In genomic region chr11:102761646-102762238, GRCh38 we compare ENCODE assay signal across 17 cellular contexts. TPM values are rescaled to one million over a fixed set of nuclear protein-coding genes. Genes with fewer than 3 reads are reported as not detected.
DNase-seq lines count a peak whose midpoint lies in the region; ATAC-seq, FAIRE-seq and TF ChIP-seq lines count a peak whose summit lies in the region.
"Had no signal": no experiment of that assay in that cellular context is flagged by ENCODE, and none has a peak within 500 bp of the region (broad histone marks: within the 10 kb centered on the region; RNA-seq: fewer than 3 reads in every experiment).

No MANE protein-coding gene starts in this region.

- no peaks in the 10 kb centered on the region for H3K27me3 ChIP-seq in mammary epithelial cell (ENCODE audit: insufficient read depth, low read length)
- H3K27me3 ChIP-seq in astrocyte (ENCODE audit: insufficient read depth, low read length): no peaks in the 10 kb centered on the region
- no peaks in the 10 kb centered on the region for H3K27me3 ChIP-seq in stomach
- H3K27me3 ChIP-seq: body of pancreas, neural progenitor cell had no signal

- WGBS in mammary epithelial cell (ENCODE audit: low coverage, missing lambda C conversion rate): 96% methylated on average over 4 of the region's 4 CpGs
- WGBS in stomach, 5 donors: 84 to 93% (median 91%) methylated on average over 4 of the region's 4 CpGs

- H3K27ac Mint-ChIP-seq in MCF 10A (ENCODE audit: low read depth, unreplicated experiment) (no peak overlapping the region), astrocyte (ENCODE audit: unreplicated experiment) (peak overlapping the region; percentile 88)
- no peak overlapping the region for H3K27ac Mint-ChIP-seq in activated naive CD4-positive, alpha-beta T cell treated with anti-CD3 and anti-CD28 coated beads for 36 hours
- H3K27ac Mint-ChIP-seq: activated CD4-positive, alpha-beta memory T cell treated with anti-CD3 and anti-CD28 coated beads for 36 hours; neural progenitor cell had no signal

- peak; percentile 41 for FAIRE-seq in astrocyte (lab: Jason Lieb, UNC)
- peak; percentile 91 for FAIRE-seq in urothelium cell line (lab: Jason Lieb, UNC)

- H2AFZ ChIP-seq in mammary epithelial cell (ENCODE audit: low read depth, low read length) (no peak overlapping the region), astrocyte (ENCODE audit: low read depth, low read length) (no peak overlapping the region)
- H2AFZ ChIP-seq: neural progenitor cell had no signal

- POLR2A ChIA-PET in MCF 10A (lab: Yijun Ruan, JAX): interaction anchor here (0.6 to 2.1 kb wide), 7 partner anchors 11 to 187 kb away, joined by 3 to 11 read pairs (median 3); partner anchors contain the start of gene MMP1

- H3K27me3 Mint-ChIP-seq in MCF 10A (ENCODE audit: insufficient read depth, unreplicated experiment) (no peaks in the 10 kb centered on the region), astrocyte (ENCODE audit: low read depth, unreplicated experiment) (no peaks in the 10 kb centered on the region)
- H3K27me3 Mint-ChIP-seq in activated naive CD4-positive, alpha-beta T cell treated with anti-CD3 and anti-CD28 coated beads for 36 hours (ENCODE audit: low read depth): peaks cover 18% of the 10 kb centered on the region

- TF ChIP-seq EP300 in stomach (IDR thresholded peaks at IDR 0.05): no peak

- H3K4me3 ChIP-seq in mammary epithelial cell (replicated peaks in 1 of 3; ENCODE audit: insufficient read depth in 1 of 3, low read depth in 2 of 3, low read length in 3 of 3): no peak overlapping the region
- H3K4me3 ChIP-seq in astrocyte (ENCODE audit: insufficient read depth, low read depth, low read length): no peak overlapping the region
- no peak overlapping the region for H3K4me3 ChIP-seq in stomach
- H3K4me3 ChIP-seq: body of pancreas, heart right ventricle, neural progenitor cell had no signal

- H4K20me1 ChIP-seq in mammary epithelial cell (ENCODE audit: insufficient read depth, low read length) (no peaks in the 10 kb centered on the region), astrocyte (ENCODE audit: insufficient read depth, low read length) (no peaks in the 10 kb centered on the region)

- H3K4me2 ChIP-seq in mammary epithelial cell (ENCODE audit: insufficient read depth, low read depth, low read length) (peak overlapping the region; percentile 52), astrocyte (ENCODE audit: low read length) (peak overlapping the region; percentile 63)

- no peak for TF ChIP-seq CTCF in mammary epithelial cell (conservative IDR thresholded peaks at IDR 0.05 in 1 of 2, IDR thresholded peaks at IDR 0.05 in 1 of 2; ENCODE audit: extremely low read depth in 1 of 2, insufficient read depth in 1 of 2, low read depth in 1 of 2, low read length in 2 of 2)
- no peak for TF ChIP-seq CTCF in MCF 10A (IDR thresholded peaks at IDR 0.05; ENCODE audit: unreplicated experiment)
- TF ChIP-seq CTCF in astrocyte (IDR thresholded peaks at IDR 0.05; ENCODE audit: insufficient read depth, low read depth, low read length): no peak
- no peak for TF ChIP-seq CTCF in stomach (IDR thresholded peaks at IDR 0.05)

- H3K4me1 ChIP-seq in mammary epithelial cell (ENCODE audit: insufficient read depth, low read length): peaks cover 37% of the 10 kb centered on the region
- peaks cover 31% of the 10 kb centered on the region for H3K4me1 ChIP-seq in astrocyte (ENCODE audit: insufficient read depth, low read length)
- H3K4me1 ChIP-seq in stomach: peaks cover 0 to 10% (median 0%) of the 10 kb centered on the region in 4 donors
- H3K4me1 ChIP-seq: body of pancreas had no signal

- no peaks in the 10 kb centered on the region for H3K9me3 ChIP-seq in mammary epithelial cell (replicated peaks; ENCODE audit: insufficient read depth, low read length)
- H3K9me3 ChIP-seq in astrocyte (ENCODE audit: insufficient read depth, low read depth, low read length): no peaks in the 10 kb centered on the region
- no peaks in the 10 kb centered on the region for H3K9me3 ChIP-seq in stomach
- H3K9me3 ChIP-seq: body of pancreas, heart right ventricle had no signal

- H3K4me3 Mint-ChIP-seq in MCF 10A (ENCODE audit: unreplicated experiment) (no peak overlapping the region), astrocyte (ENCODE audit: unreplicated experiment) (peak overlapping the region; percentile 58)
- no peak overlapping the region for H3K4me3 Mint-ChIP-seq in activated naive CD4-positive, alpha-beta T cell treated with anti-CD3 and anti-CD28 coated beads for 36 hours
- H3K4me3 Mint-ChIP-seq: activated CD4-positive, alpha-beta memory T cell treated with anti-CD3 and anti-CD28 coated beads for 36 hours; neural progenitor cell had no signal

- H3K36me3 Mint-ChIP-seq in MCF 10A (ENCODE audit: insufficient read depth, unreplicated experiment): no peaks in the 10 kb centered on the region
- H3K36me3 Mint-ChIP-seq in astrocyte (ENCODE audit: low read depth, unreplicated experiment): no peaks in the 10 kb centered on the region
- H3K36me3 Mint-ChIP-seq in activated naive CD4-positive, alpha-beta T cell treated with anti-CD3 and anti-CD28 coated beads for 36 hours (ENCODE audit: low read depth): no peaks in the 10 kb centered on the region
- H3K36me3 Mint-ChIP-seq: activated CD4-positive, alpha-beta memory T cell treated with anti-CD3 and anti-CD28 coated beads for 36 hours; neural progenitor cell had no signal

- CTCF ChIA-PET in mammary epithelial cell (lab: Charles Lee; ENCODE audit: low non-redundant PET): interaction anchor here (0.8 kb wide), 1 partner anchor 19 kb away, joined by 4 read pairs; no protein-coding TSS in a partner anchor
- CTCF ChIA-PET in MCF 10A (lab: Yijun Ruan, JAX): interaction anchor here (0.7 to 1.8 kb wide), 7 partner anchors 22 to 287 kb away, joined by 3 to 5 read pairs (median 3); no protein-coding TSS in a partner anchor
- CTCF ChIA-PET in activated naive CD4-positive, alpha-beta T cell treated with anti-CD3 and anti-CD28 coated beads for 36 hours (lab: Charles Lee): interaction anchor here (0.8 to 1.8 kb wide), 3 partner anchors 28 to 180 kb away, joined by 3 to 4 read pairs (median 4); no protein-coding TSS in a partner anchor

- TF ChIP-seq POLR2A in stomach (IDR thresholded peaks at IDR 0.05): no peak

- BruUV-seq in mammary epithelial cell (replicated peaks; lab: Mats Ljungman, UMichigan) (TSS peak; percentile 65), MCF 10A (replicated peaks; lab: Mats Ljungman, UMichigan) (no TSS peak)

- dilution Hi-C loops in mammary epithelial cell (cut with HindIII; ENCODE audit: low sequenced_read_pairs): no loop called here

- H3K79me2 ChIP-seq in mammary epithelial cell (ENCODE audit: insufficient read depth, low read length) (no peaks in the 10 kb centered on the region), astrocyte (ENCODE audit: insufficient read depth, low read length) (no peaks in the 10 kb centered on the region)

- no peaks in the 10 kb centered on the region for H3K36me3 ChIP-seq in mammary epithelial cell (ENCODE audit: insufficient read depth, low read length)
- no peaks in the 10 kb centered on the region for H3K36me3 ChIP-seq in astrocyte (ENCODE audit: insufficient read depth, low read length)
- H3K36me3 ChIP-seq in stomach: no peaks in the 10 kb centered on the region
- H3K36me3 ChIP-seq: heart right ventricle, neural progenitor cell had no signal

- intact Hi-C loops in mammary epithelial cell (cut with micrococcal nuclease) (loop anchor here (2.0 kb wide), 1 partner anchor 89 kb away; no protein-coding TSS in a partner anchor), MCF 10A (cut with micrococcal nuclease) (no loop called here), stomach (cut with DNase I; ENCODE audit: low total_unique reads) (no loop called here)
- intact Hi-C loops in activated naive CD4-positive, alpha-beta T cell treated with anti-CD3 and anti-CD28 coated beads for 36 hours (cut with micrococcal nuclease): no loop called here

- peak overlapping the region; percentile 65 for H3K27ac ChIP-seq in mammary epithelial cell (ENCODE audit: insufficient read depth, low read depth, low read length)
- peak overlapping the region; percentile 55 for H3K27ac ChIP-seq in astrocyte (ENCODE audit: low read depth, low read length)
- no peak overlapping the region for H3K27ac ChIP-seq in stomach
- H3K27ac ChIP-seq: 22Rv1, body of pancreas, heart right ventricle, neural progenitor cell had no signal

- H3K4me1 Mint-ChIP-seq in MCF 10A (ENCODE audit: insufficient read depth, unreplicated experiment) (peaks cover 22% of the 10 kb centered on the region), astrocyte (ENCODE audit: low read depth, unreplicated experiment) (peaks cover 47% of the 10 kb centered on the region)
- peaks cover 2% of the 10 kb centered on the region for H3K4me1 Mint-ChIP-seq in activated naive CD4-positive, alpha-beta T cell treated with anti-CD3 and anti-CD28 coated beads for 36 hours (ENCODE audit: low read depth)

- ATAC-seq in HG03280 (IDR thresholded peaks at IDR 0.05; ENCODE audit: unreplicated experiment): no peak
- ATAC-seq: body of pancreas, heart right ventricle had no signal

- in situ Hi-C loops in mammary epithelial cell (cut with MboI; ENCODE audit: low sequenced_read_pairs in 2 of 2): no loop called here

- no peaks in the 10 kb centered on the region for H3K9me3 Mint-ChIP-seq in MCF 10A (ENCODE audit: unreplicated experiment)
- H3K9me3 Mint-ChIP-seq in astrocyte (ENCODE audit: unreplicated experiment): no peaks in the 10 kb centered on the region
- H3K9me3 Mint-ChIP-seq in activated naive CD4-positive, alpha-beta T cell treated with anti-CD3 and anti-CD28 coated beads for 36 hours: no peaks in the 10 kb centered on the region
- H3K9me3 Mint-ChIP-seq: activated CD4-positive, alpha-beta memory T cell treated with anti-CD3 and anti-CD28 coated beads for 36 hours; neural progenitor cell had no signal

- DNase-seq in mammary epithelial cell (no peak), MCF 10A (ENCODE audit: unreplicated experiment) (no peak), astrocyte (ENCODE audit: low read depth) (peak; percentile 59), hepatic stellate cell (ENCODE audit: low spot score) (peak; percentile 22), urothelium cell line (ENCODE audit: low spot score) (peak; percentile 35), stomach (no peak)
- no peak for DNase-seq in activated naive CD4-positive, alpha-beta T cell treated with anti-CD3 and anti-CD28 coated beads for 36 hours
- DNase-seq: activated CD4-positive, alpha-beta memory T cell treated with anti-CD3 and anti-CD28 coated beads for 36 hours; body of pancreas; heart right ventricle; NCI-H1930; NCI-H748 treated with DMSO at 0.1 percent for 48 hours had no signal

- peak overlapping the region; percentile 22 for H3K9ac ChIP-seq in mammary epithelial cell (ENCODE audit: insufficient read depth, low read length)
- H3K9ac ChIP-seq in astrocyte (ENCODE audit: low read length): peak overlapping the region; percentile 46
- H3K9ac ChIP-seq: neural progenitor cell had no signal

RNA-seq across cellular contexts. Expression of gene MMP10, which starts 18.7 kb away (rescaled TPM):
- total RNA-seq in mammary epithelial cell (10 to 100 TPM in 1 of 2 donors, 1 to 10 TPM in 1; 2.5 to 30.6 TPM), MCF 10A (2022) (0.29 and 0.75 TPM in 2 replicates), astrocyte (1.1 and 1.2 TPM in 2 replicates), stomach (1 to 10 TPM in 1 of 5 donors, under 1 TPM in 1, not detected in 3; 0.92 to 4.2 TPM)
- polyA plus RNA-seq in mammary epithelial cell (9.2 TPM), stomach (1 to 10 TPM in 1 of 3 donors, under 1 TPM in 2; 0.10 to 8.8 (median 0.46) TPM)
- 2.0 TPM for polyA minus RNA-seq in mammary epithelial cell
- not detected for total RNA-seq in activated naive CD4-positive, alpha-beta T cell treated with anti-CD3 and anti-CD28 coated beads for 36 hours
- total RNA-seq: activated CD4-positive, alpha-beta memory T cell treated with anti-CD3 and anti-CD28 coated beads for 36 hours; body of pancreas; heart right ventricle; liver; skeletal muscle tissue had no signal
- polyA plus RNA-seq: heart right ventricle, liver had no signal

RNA-seq across cellular contexts. Expression of gene MMP1, which starts 36.2 kb away (rescaled TPM):
- 10 to 100 TPM in 1 of 2 donors, 1 to 10 TPM in 1; 1.7 to 70.5 TPM for total RNA-seq in mammary epithelial cell
- 22.1 TPM for polyA plus RNA-seq in mammary epithelial cell
- polyA minus RNA-seq in mammary epithelial cell: 4.7 TPM
- 0.25 and 0.35 TPM in 2 replicates for total RNA-seq in MCF 10A (2022)
- 0.38 and 0.64 TPM in 2 replicates for total RNA-seq in astrocyte
- not detected for total RNA-seq in activated naive CD4-positive, alpha-beta T cell treated with anti-CD3 and anti-CD28 coated beads for 36 hours
- total RNA-seq in stomach: 10 to 100 TPM in 1 of 5 donors, 1 to 10 TPM in 1, under 1 TPM in 1, not detected in 2; 0.89 to 13.4 (median 3.8) TPM
- polyA plus RNA-seq in stomach: 100 to 1,000 TPM in 1 of 3 donors, 10 to 100 TPM in 1, 1 to 10 TPM in 1; 3.0 to 127 (median 11.2) TPM
- total RNA-seq: activated CD4-positive, alpha-beta memory T cell treated with anti-CD3 and anti-CD28 coated beads for 36 hours had no signal

RNA-seq across cellular contexts. Expression of gene MMP8, which starts 37.0 kb away (rescaled TPM):
- total RNA-seq in mammary epithelial cell (under 1 TPM in 1 of 2 donors, not detected in 1; 0.50 TPM), MCF 10A (2022) (0.12 TPM in 1 of 2 replicates, not detected in the other), astrocyte (not detected in 2 replicates), stomach (1 to 10 TPM in 1 of 5 donors, not detected in 4; 1.8 TPM)
- polyA plus RNA-seq in mammary epithelial cell (0.11 TPM), stomach (under 1 TPM in 2 of 3 donors, not detected in 1; 0.20 to 0.50 TPM)
- not detected for polyA minus RNA-seq in mammary epithelial cell
- not detected for total RNA-seq in activated naive CD4-positive, alpha-beta T cell treated with anti-CD3 and anti-CD28 coated beads for 36 hours
- total RNA-seq: activated CD4-positive, alpha-beta memory T cell treated with anti-CD3 and anti-CD28 coated beads for 36 hours; body of pancreas had no signal

RNA-seq across cellular contexts. Expression of gene MMP27, which starts 56.2 kb away (rescaled TPM):
- not detected for total RNA-seq in mammary epithelial cell
- polyA plus RNA-seq in mammary epithelial cell: not detected
- polyA minus RNA-seq in mammary epithelial cell: not detected
- not detected in 2 replicates for total RNA-seq in MCF 10A (2022)
- total RNA-seq in astrocyte: not detected in 2 replicates
- not detected for total RNA-seq in activated naive CD4-positive, alpha-beta T cell treated with anti-CD3 and anti-CD28 coated beads for 36 hours
- total RNA-seq in stomach: not detected
- not detected for polyA plus RNA-seq in stomach
- total RNA-seq: activated CD4-positive, alpha-beta memory T cell treated with anti-CD3 and anti-CD28 coated beads for 36 hours; body of pancreas; heart right ventricle; liver; skeletal muscle tissue had no signal
- polyA plus RNA-seq: heart right ventricle, liver had no signal

Comparison
In these comparisons a context has a peak if more than half of its experiments do, and no peak if none do; other contexts are left out.
1. DNase-seq: peak in astrocyte (single experiment), hepatic stellate cell (single experiment) and urothelium cell line (single experiment); none in mammary epithelial cell (single experiment), MCF 10A (single experiment), activated naive CD4-positive, alpha-beta T cell treated with anti-CD3 and anti-CD28 coated beads for 36 hours (single experiment) and stomach (single experiment).
2. H3K27ac ChIP-seq: peak in mammary epithelial cell (single experiment) and astrocyte (single experiment); none in stomach (0 of 5).